Comparison of ENCODE assay signal across 19 cellular contexts in the genomic region with DNA sequence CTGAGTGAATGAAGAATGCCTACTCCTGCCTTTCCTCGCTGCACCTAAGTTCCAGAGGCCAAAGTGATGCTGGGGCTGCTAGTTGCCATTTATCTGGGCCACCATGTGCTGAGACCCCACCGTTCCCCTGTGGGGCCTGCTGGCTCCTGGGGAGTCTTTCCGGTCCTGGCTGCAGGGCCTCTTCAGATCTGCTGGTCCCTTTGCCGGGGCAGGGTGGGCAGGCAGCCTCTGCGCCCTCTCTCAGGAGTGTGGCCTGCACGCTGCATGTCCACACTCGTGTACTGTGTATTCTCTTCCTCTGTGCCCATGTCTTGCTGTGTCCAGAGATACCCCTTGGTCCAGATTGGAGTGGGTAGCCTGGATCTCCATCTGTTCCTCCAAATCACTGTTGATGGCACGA.
DNase-seq lines count a peak whose midpoint lies in the region; FAIRE-seq and TF ChIP-seq lines count a peak whose summit lies in the region.
"Had no signal": no experiment of that assay in that cellular context is flagged by ENCODE, and none has a peak within 500 bp of the region (broad histone marks: within the 10 kb centered on the region; RNA-seq: fewer than 3 reads in every experiment).

No MANE protein-coding gene starts in this region.

- no peak for TF ChIP-seq EP300 in H1 (IDR thresholded peaks at IDR 0.05; ENCODE audit: borderline replicate concordance in 1 of 2, low read depth in 2 of 2, low read length in 2 of 2)

- H3K4me1 Mint-ChIP-seq in activated CD4-positive, alpha-beta T cell treated with anti-CD3 and anti-CD28 coated beads, Interleukin-2, amount 10 ng/mL, durations not matched to agents 7 days and 5 days = no peaks in the 10 kb centered on the region
- H3K4me1 Mint-ChIP-seq: CD4-positive, alpha-beta memory T cell; H9 had no signal

- TF ChIP-seq RAD21 in H1 (IDR thresholded peaks at IDR 0.05 in 1 of 2, conservative IDR thresholded peaks at IDR 0.05 in 1 of 2; ENCODE audit: low read depth in 2 of 2, low read length in 2 of 2) = no peak

- H3K14ac ChIP-seq in H1 (ENCODE audit: insufficient read length) = no peak overlapping the region
- no peak overlapping the region for H3K14ac ChIP-seq in neuronal stem cell (ENCODE audit: low read length)

- POLR2A ChIA-PET in H1 (lab: Charles Lee; ENCODE audit: partially characterized antibody) = no interaction called here
- POLR2A ChIA-PET in activated CD4-positive, alpha-beta T cell treated with anti-CD3 and anti-CD28 coated beads, Interleukin-2, amount 10 ng/mL, durations not matched to agents 7 days and 5 days (lab: Charles Lee) = no interaction called here

- H3K27ac Mint-ChIP-seq in activated CD4-positive, alpha-beta T cell treated with anti-CD3 and anti-CD28 coated beads, Interleukin-2, amount 10 ng/mL, durations not matched to agents 7 days and 5 days = no peak overlapping the region
- H3K27ac Mint-ChIP-seq: CD4-positive, alpha-beta memory T cell; H9 had no signal

- no peak overlapping the region for H4K8ac ChIP-seq in H1 (ENCODE audit: extremely low read depth, insufficient read depth, low read length)
- peak overlapping the region; percentile 43 for H4K8ac ChIP-seq in neuronal stem cell (ENCODE audit: low read depth, low read length)

- no peaks in the 10 kb centered on the region for H3K9me3 Mint-ChIP-seq in activated CD4-positive, alpha-beta T cell treated with anti-CD3 and anti-CD28 coated beads, Interleukin-2, amount 10 ng/mL, durations not matched to agents 7 days and 5 days

- H3K4me1 ChIP-seq in H1 (replicated peaks in 1 of 4; ENCODE audit: control insufficient read depth in 3 of 4, insufficient read depth in 4 of 4, low read length in 3 of 4) (no peaks in the 10 kb centered on the region), neuronal stem cell (ENCODE audit: control insufficient read depth in 2 of 2, insufficient read depth in 1 of 2, low read depth in 1 of 2, low read length in 2 of 2) (no peaks in the 10 kb centered on the region)
- no peaks in the 10 kb centered on the region for H3K4me1 ChIP-seq in effector memory CD4-positive, alpha-beta T cell (ENCODE audit: control insufficient read depth, insufficient read depth, low read length, poor library complexity, severe bottlenecking)
- H3K4me1 ChIP-seq: A549 had no signal

- H3K36me3 Mint-ChIP-seq in activated CD4-positive, alpha-beta T cell treated with anti-CD3 and anti-CD28 coated beads, Interleukin-2, amount 10 ng/mL, durations not matched to agents 7 days and 5 days (ENCODE audit: low read depth) = no peaks in the 10 kb centered on the region
- H3K36me3 Mint-ChIP-seq: CD4-positive, alpha-beta memory T cell had no signal

- H3K18ac ChIP-seq in H1 (ENCODE audit: extremely low read depth, low read length) (no peak overlapping the region), neuronal stem cell (ENCODE audit: low read length) (peak overlapping the region; percentile 19)

- H3K9ac ChIP-seq in H1 (replicated peaks in 1 of 4; ENCODE audit: extremely low read depth in 1 of 4, low read depth in 3 of 4, low read length in 3 of 4) (no peak overlapping the region), neuronal stem cell (ENCODE audit: low read depth, low read length, poor library complexity) (no peak overlapping the region)
- H3K9ac ChIP-seq: GM23248 had no signal

- 0 out of 2 replicates have a peak overlapping the region, but pooled peaks have one; percentile 70 for H2AFZ ChIP-seq in H1 (ENCODE audit: low read length)
- H2AFZ ChIP-seq in neuronal stem cell (ENCODE audit: low read length) = no peak overlapping the region
- H2AFZ ChIP-seq: GM23248 had no signal

- no peak for TF ChIP-seq CTCF in H1 (IDR thresholded peaks at IDR 0.05; ENCODE audit: control extremely low read depth in 1 of 3, insufficient read depth in 1 of 3, low read depth in 1 of 3, low read length in 3 of 3)

- H3K36me3 ChIP-seq in H1 (ENCODE audit: control insufficient read depth in 2 of 4, insufficient read depth in 4 of 4, low read length in 3 of 4) = no peaks in the 10 kb centered on the region
- no peaks in the 10 kb centered on the region for H3K36me3 ChIP-seq in neuronal stem cell (replicated peaks in 1 of 2; ENCODE audit: control insufficient read depth in 2 of 2, insufficient read depth in 2 of 2, low read length in 2 of 2)
- no peaks in the 10 kb centered on the region for H3K36me3 ChIP-seq in effector memory CD4-positive, alpha-beta T cell (ENCODE audit: control insufficient read depth, insufficient read depth, low read length)

- FAIRE-seq in H1 (lab: Jason Lieb, UNC) = no peak
- FAIRE-seq: A549, G401.6, GM12892 had no signal

- H2BK120ac ChIP-seq in H1 (replicated peaks; ENCODE audit: low read depth, low read length) = no peak overlapping the region
- no peak overlapping the region for H2BK120ac ChIP-seq in neuronal stem cell (ENCODE audit: low read depth, low read length)

- H3K23me2 ChIP-seq in H1 (ENCODE audit: low read depth, low read length) = no peaks in the 10 kb centered on the region

- WGBS in H1 (ENCODE audit: extremely low coverage in 1 of 2, insufficient coverage in 1 of 2, insufficient read length in 1 of 2, insufficient replicate concordance in 2 of 2, low coverage in 1 of 2, low lambda C conversion rate in 2 of 2, missing lambda C conversion rate in 1 of 2), 2 experiments = 86% methylated on average over 8 of the region's 8 CpGs; no CpG with 5 or more reads in 1 of the 2 experiments
- no CpG with 5 or more reads among the region's 8 CpGs for WGBS in neuronal stem cell (ENCODE audit: extremely low coverage in 2 of 2, insufficient read length in 2 of 2, insufficient replicate concordance in 1 of 2), 2 donors

- H3K27me3 Mint-ChIP-seq in activated CD4-positive, alpha-beta T cell treated with anti-CD3 and anti-CD28 coated beads, Interleukin-2, amount 10 ng/mL, durations not matched to agents 7 days and 5 days = peaks cover 8% of the 10 kb centered on the region

- H3K79me1 ChIP-seq in H1 (ENCODE audit: low read depth, low read length) (no peaks in the 10 kb centered on the region), neuronal stem cell (ENCODE audit: low read depth, low read length) (no peaks in the 10 kb centered on the region)

- H2AK5ac ChIP-seq in H1 (ENCODE audit: low read depth, low read length) (no peak overlapping the region), neuronal stem cell (ENCODE audit: low read depth, low read length) (no peak overlapping the region)

- no peak overlapping the region for H4K91ac ChIP-seq in H1 (replicated peaks; ENCODE audit: insufficient read length, low read length)
- no peak overlapping the region for H4K91ac ChIP-seq in neuronal stem cell (ENCODE audit: low read depth, low read length, poor library complexity)

- peak; percentile 2 for DNase-seq in AG20443 (ENCODE audit: low spot score)
- DNase-seq in H1 (ENCODE audit: low read depth in 1 of 2, low spot score in 2 of 2) = no peak
- no peak for DNase-seq in neuronal stem cell (ENCODE audit: low spot score)
- DNase-seq in stimulated activated CD4-positive, alpha-beta T cell treated with anti-CD3 and anti-CD28 coated beads, Interleukin-15, amount 100 ng/mL, for 24 hours = no peak
- DNase-seq in activated CD4-positive, alpha-beta T cell treated with anti-CD3 and anti-CD28 coated beads, Interleukin-2, amount 10 ng/mL, durations not matched to agents 7 days and 5 days = no peak
- no peak for DNase-seq in effector memory CD4-positive, alpha-beta T cell
- DNase-seq: 8988T; ACHN; C1 segment of cervical spinal cord; Calu3; CD4-positive, alpha-beta memory T cell; COR-L47; DMS153; DND-41; GM23248; H9 had no signal

- CTCF ChIA-PET in H1 (lab: Charles Lee; ENCODE audit: partially characterized antibody) = interaction anchor here (0.6 to 1.0 kb wide), 3 partner anchors 167 to 581 kb away, joined by 3 read pairs; partner anchors contain the start of gene BRIP1
- CTCF ChIA-PET in activated CD4-positive, alpha-beta T cell treated with anti-CD3 and anti-CD28 coated beads, Interleukin-2, amount 10 ng/mL, durations not matched to agents 7 days and 5 days (lab: Charles Lee) = no interaction called here

- H3K27me3 ChIP-seq in H1 (replicated peaks in 1 of 4; ENCODE audit: control insufficient read depth in 3 of 4, extremely low read depth in 1 of 4, insufficient read depth in 3 of 4, low read length in 3 of 4) (no peaks in the 10 kb centered on the region), neuronal stem cell (ENCODE audit: control insufficient read depth in 3 of 3, insufficient read depth in 3 of 3, low read depth in 1 of 3, low read length in 3 of 3) (no peaks in the 10 kb centered on the region)
- no peaks in the 10 kb centered on the region for H3K27me3 ChIP-seq in effector memory CD4-positive, alpha-beta T cell (replicated peaks; ENCODE audit: control insufficient read depth, insufficient read depth, low read length, poor library complexity, severe bottlenecking)

- H3K4me3 Mint-ChIP-seq in activated CD4-positive, alpha-beta T cell treated with anti-CD3 and anti-CD28 coated beads, Interleukin-2, amount 10 ng/mL, durations not matched to agents 7 days and 5 days = no peak overlapping the region
- H3K4me3 Mint-ChIP-seq: CD4-positive, alpha-beta memory T cell; H9 had no signal

- no peak overlapping the region for H3K27ac ChIP-seq in H1 (ENCODE audit: low read depth, low read length)
- no peak overlapping the region for H3K27ac ChIP-seq in neuronal stem cell (replicated peaks; ENCODE audit: low read length)
- no peak overlapping the region for H3K27ac ChIP-seq in effector memory CD4-positive, alpha-beta T cell (ENCODE audit: insufficient read depth, low read length, poor library complexity, severe bottlenecking)
- H3K27ac ChIP-seq: A549, GM23248 had no signal

- no peak for TF ChIP-seq POLR2A in H1 (IDR thresholded peaks at IDR 0.05; ENCODE audit: control extremely low read depth in 1 of 2, low read depth in 2 of 2, low read length in 2 of 2)

- H3K23ac ChIP-seq in H1 (ENCODE audit: insufficient read length) (no peak overlapping the region), neuronal stem cell (ENCODE audit: low read depth, low read length, poor library complexity) (no peak overlapping the region)

- H3K9me3 ChIP-seq in H1 (ENCODE audit: insufficient read depth in 2 of 2, low read depth in 1 of 2, low read length in 1 of 2) (no peaks in the 10 kb centered on the region), neuronal stem cell (replicated peaks in 1 of 2; ENCODE audit: control insufficient read depth in 2 of 2, insufficient read depth in 1 of 2, low read depth in 1 of 2, low read length in 2 of 2) (no peaks in the 10 kb centered on the region)
- no peaks in the 10 kb centered on the region for H3K9me3 ChIP-seq in effector memory CD4-positive, alpha-beta T cell (ENCODE audit: control insufficient read depth, low read length)
- H3K9me3 ChIP-seq: A549 had no signal

- H3K79me2 ChIP-seq in H1 (ENCODE audit: control insufficient read depth in 1 of 2, insufficient read depth in 2 of 2, low read length in 2 of 2) = no peaks in the 10 kb centered on the region

- no peak overlapping the region for H3K56ac ChIP-seq in H1 (replicated peaks; ENCODE audit: insufficient read length, low read depth, low read length)

- H3K4me2 ChIP-seq in H1 (ENCODE audit: insufficient read depth in 1 of 2, low read depth in 2 of 2, low read length in 2 of 2) = no peak overlapping the region
- no peak overlapping the region for H3K4me2 ChIP-seq in neuronal stem cell (ENCODE audit: insufficient read depth, low read length, poor library complexity, severe bottlenecking)
- H3K4me2 ChIP-seq: A549 had no signal

- no peaks in the 10 kb centered on the region for H4K20me1 ChIP-seq in H1 (replicated peaks in 1 of 2; ENCODE audit: control insufficient read depth in 1 of 2, insufficient read depth in 2 of 2, low read length in 2 of 2)

- H2BK20ac ChIP-seq in H1 (ENCODE audit: low read length) = no peak overlapping the region

- H2BK12ac ChIP-seq in H1 (ENCODE audit: low read depth, low read length) (no peak overlapping the region), neuronal stem cell (ENCODE audit: low read length) (no peak overlapping the region)

- H3K4me3 ChIP-seq in H1 (ENCODE audit: extremely low read depth in 1 of 4, insufficient read depth in 2 of 4, low read depth in 3 of 4, low read length in 4 of 4) (no peak overlapping the region), neuronal stem cell (ENCODE audit: low read length in 2 of 2) (no peak overlapping the region)
- H3K4me3 ChIP-seq in effector memory CD4-positive, alpha-beta T cell (ENCODE audit: insufficient read depth, low read depth, low read length, poor library complexity, severe bottlenecking) = no peak overlapping the region
- H3K4me3 ChIP-seq: A549, GM23248 had no signal

- H4K5ac ChIP-seq in H1 (ENCODE audit: insufficient read length, low read depth, low read length) = no peak overlapping the region

- no peak overlapping the region for H2BK15ac ChIP-seq in H1 (ENCODE audit: low read length)
- H2BK15ac ChIP-seq in neuronal stem cell (ENCODE audit: low read length) = no peak overlapping the region

- H3K4ac ChIP-seq in H1 (replicated peaks; ENCODE audit: insufficient read length, low read depth, low read length) = no peak overlapping the region
- H3K4ac ChIP-seq in neuronal stem cell (ENCODE audit: low read length) = no peak overlapping the region

- H2BK5ac ChIP-seq in H1 (ENCODE audit: low read depth, low read length) (no peak overlapping the region), neuronal stem cell (ENCODE audit: low read length) (no peak overlapping the region)
